In the genomic region with DNA sequence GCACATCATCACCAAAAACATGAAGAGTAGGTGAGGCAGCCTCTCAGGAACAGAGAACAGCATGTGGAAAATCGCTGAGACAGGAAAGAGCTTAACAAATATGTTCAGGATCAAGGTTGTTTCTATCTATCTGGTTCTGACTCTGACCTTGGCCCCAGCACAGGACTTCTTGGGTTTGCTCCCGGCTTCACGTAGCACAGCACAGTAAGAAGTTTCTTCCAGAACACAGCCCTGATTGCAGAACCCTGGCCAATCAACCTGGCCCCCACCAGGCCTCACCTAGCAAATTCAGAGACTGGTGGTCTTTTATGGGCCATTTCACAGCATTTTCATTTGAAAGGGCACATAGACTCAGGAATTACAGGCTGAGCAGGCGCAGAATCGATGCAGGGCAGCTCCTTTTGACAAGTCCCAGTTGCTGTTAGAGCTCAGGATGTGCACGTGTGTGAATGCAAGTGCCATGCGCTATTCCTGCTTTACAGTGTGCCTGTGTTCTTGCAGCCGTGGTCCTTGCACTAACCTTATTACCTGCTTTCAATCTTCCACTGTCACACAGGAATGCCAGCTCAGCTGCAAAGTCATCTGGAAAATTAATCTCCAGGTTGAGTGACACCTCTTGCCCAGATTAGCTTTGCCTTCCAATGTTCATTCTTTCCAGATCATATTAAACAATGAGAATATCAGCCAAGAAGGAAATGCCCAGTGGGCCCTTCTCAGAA, we compare ENCODE assay signal across 25 cellular contexts.
"Had no signal": no experiment of that assay in that cellular context is flagged by ENCODE, and none has a peak within 500 bp of the region (broad histone marks: within the 10 kb centered on the region; RNA-seq: fewer than 3 reads in every experiment).

No MANE protein-coding gene starts in this region.

- H3K4me1 Mint-ChIP-seq: endodermal cell; stimulated activated memory B cell treated with anti-CD40 and anti-IgM and Interleukin-4, amounts not matched to agents 10 μg/mL and 1 μg/mL and 100 μg/mL, for 72 hours had no signal

- H3K27ac Mint-ChIP-seq: activated naive CD4-positive, alpha-beta T cell treated with anti-CD3 and anti-CD28 coated beads, Interleukin-2, amount 50 U/mL, for 72 hours; endodermal cell; mesothelial cell of epicardium; natural killer cell treated with Interleukin-12 subunit alpha and Interleukin-12 subunit beta and Interleukin-15 and Interleukin-18, amount 100 ng/mL, for 72 hours; stimulated activated memory B cell treated with anti-CD40 and anti-IgM and Interleukin-4, amounts not matched to agents 10 μg/mL and 1 μg/mL and 100 μg/mL, for 72 hours had no signal

- H3K36me3 ChIP-seq: prostate gland, spleen, thyroid gland had no signal

- FAIRE-seq: islet of Langerhans, urothelium cell line had no signal

- H3K27me3 Mint-ChIP-seq: stimulated activated memory B cell treated with anti-CD40 and anti-IgM and Interleukin-4, amounts not matched to agents 10 μg/mL and 1 μg/mL and 100 μg/mL, for 72 hours had no signal

- H3K27ac ChIP-seq: epithelial cell of prostate, hepatocyte, prostate gland, SK-N-MC, spleen, thyroid gland had no signal

- H3K4me1 ChIP-seq: prostate gland, thyroid gland had no signal

- H3K4me3 Mint-ChIP-seq: endodermal cell; mesothelial cell of epicardium; natural killer cell treated with Interleukin-12 subunit alpha and Interleukin-12 subunit beta and Interleukin-15 and Interleukin-18, amount 100 ng/mL, for 72 hours; stimulated activated memory B cell treated with anti-CD40 and anti-IgM and Interleukin-4, amounts not matched to agents 10 μg/mL and 1 μg/mL and 100 μg/mL, for 72 hours had no signal

- H3K36me3 Mint-ChIP-seq: activated naive CD4-positive, alpha-beta T cell treated with anti-CD3 and anti-CD28 coated beads, Interleukin-2, amount 50 U/mL, for 72 hours; mesothelial cell of epicardium; natural killer cell treated with Interleukin-12 subunit alpha and Interleukin-12 subunit beta and Interleukin-15 and Interleukin-18, amount 100 ng/mL, for 72 hours; stimulated activated memory B cell treated with anti-CD40 and anti-IgM and Interleukin-4, amounts not matched to agents 10 μg/mL and 1 μg/mL and 100 μg/mL, for 72 hours had no signal

- H3K4me3 ChIP-seq: hepatocyte, lung, prostate gland, SK-N-MC, spleen, thyroid gland had no signal

- DNase-seq: activated CD4-positive, alpha-beta T cell treated with anti-CD3 and anti-CD28 coated beads, Interleukin-2, amount 50 U/mL, for 4 hours; activated gamma-delta T cell treated with Interleukin-2 at 50 U/mL for 16 hours; caudate nucleus; endodermal cell; foreskin fibroblast; left cardiac atrium; nucleus accumbens; spleen; stimulated activated CD4-positive, alpha-beta T cell treated with anti-CD3 and anti-CD28 coated beads, Interleukin-4, amount 100 ng/mL, for 4 hours; T-helper 1 cell; T1000; thyroid gland had no signal

- H3K9me3 Mint-ChIP-seq: activated naive CD4-positive, alpha-beta T cell treated with anti-CD3 and anti-CD28 coated beads, Interleukin-2, amount 50 U/mL, for 72 hours; endodermal cell; mesothelial cell of epicardium; natural killer cell treated with Interleukin-12 subunit alpha and Interleukin-12 subunit beta and Interleukin-15 and Interleukin-18, amount 100 ng/mL, for 72 hours; stimulated activated memory B cell treated with anti-CD40 and anti-IgM and Interleukin-4, amounts not matched to agents 10 μg/mL and 1 μg/mL and 100 μg/mL, for 72 hours had no signal

- H3K9me3 ChIP-seq: prostate gland, spleen, thyroid gland had no signal

- H3K27me3 ChIP-seq: hepatocyte, spleen, thyroid gland had no signal

- ATAC-seq: activated CD4-positive, CD25-positive, alpha-beta regulatory T cell treated with anti-CD3 and anti-CD28 coated beads, Interleukin-2, amount 50 U/mL, for 24 hours; activated naive CD4-positive, alpha-beta T cell treated with anti-CD3 and anti-CD28 coated beads, Interleukin-2, amount 50 U/mL, for 72 hours; left cardiac atrium; natural killer cell treated with Interleukin-12 subunit alpha and Interleukin-12 subunit beta and Interleukin-15 and Interleukin-18, amount 100 ng/mL, for 72 hours; sciatic nerve; stimulated activated memory B cell treated with anti-CD40 and anti-IgM and Interleukin-4, amounts not matched to agents 10 μg/mL and 1 μg/mL and 100 μg/mL, for 72 hours had no signal
